In the genomic region with DNA sequence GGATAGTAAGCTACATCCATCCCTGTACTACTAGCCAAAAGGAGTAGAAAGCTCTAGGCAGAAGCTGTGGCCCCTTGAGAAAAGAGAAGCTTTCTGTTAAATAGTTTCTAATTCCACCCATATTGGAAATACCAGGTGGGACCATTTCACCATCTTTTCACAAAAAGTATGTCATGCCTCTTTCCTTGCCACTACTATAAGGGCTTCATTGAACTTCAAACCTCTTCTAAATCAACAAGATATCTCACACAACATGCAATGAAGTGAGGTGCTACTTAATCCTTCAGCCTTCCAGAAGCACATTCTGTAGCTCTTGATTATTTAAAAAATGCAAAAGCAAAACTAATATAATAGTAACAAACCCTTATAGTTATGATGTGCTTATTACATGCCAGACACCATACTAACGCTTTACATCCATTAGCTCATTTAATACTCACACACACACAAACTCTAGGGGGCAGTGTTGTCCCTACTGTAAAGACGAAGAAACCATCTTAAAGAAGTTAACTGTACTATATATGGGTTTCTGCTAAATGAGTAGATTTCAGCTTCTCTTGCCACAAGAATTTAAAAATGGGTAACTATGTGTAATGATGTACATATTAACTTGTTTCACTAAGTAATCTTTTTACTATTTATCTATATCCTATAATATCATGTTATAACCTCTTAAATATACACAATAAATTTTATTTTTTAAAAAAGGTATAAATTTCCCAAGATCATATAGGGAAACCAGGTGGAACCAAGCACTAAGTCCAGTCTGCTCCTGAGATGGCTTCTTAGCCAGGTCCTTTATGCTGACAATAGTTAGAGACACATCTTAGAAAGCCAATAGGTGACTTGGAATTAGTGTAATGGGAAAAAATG, we compare ENCODE assay signal across 1 cellular context.
A peak's percentile ranks its signal among the peaks of the same experiment; 100 is the strongest.
TF ChIP-seq lines count a peak whose summit lies in the region.

No MANE protein-coding gene starts in this region.

TF ChIP-seq in HepG2, 621 proteins besides CTCF, POLR2A, EP300 and RAD21 (continued from another document):
- TF ChIP-seq DZIP1 (CRISPR knock-in tag; IDR thresholded peaks at IDR 0.05) = no peak
- TF ChIP-seq KAT8 (CRISPR knock-in tag; IDR thresholded peaks at IDR 0.05) = 0 out of 2 replicates have a peak, but pooled peaks have one; percentile 18
- TF ChIP-seq STAG1 (CRISPR knock-in tag; IDR thresholded peaks at IDR 0.05) = peak; percentile 77
- no peak for TF ChIP-seq ZNF773 (CRISPR knock-in tag; IDR thresholded peaks at IDR 0.05; ENCODE audit: borderline replicate concordance)
- peak; percentile 50; the same call in 1 of the 2 replicates for TF ChIP-seq SMC3 (IDR thresholded peaks at IDR 0.05; ENCODE audit: low read length)
